ENCODE assay signal across 25 cellular contexts in the genomic region with DNA sequence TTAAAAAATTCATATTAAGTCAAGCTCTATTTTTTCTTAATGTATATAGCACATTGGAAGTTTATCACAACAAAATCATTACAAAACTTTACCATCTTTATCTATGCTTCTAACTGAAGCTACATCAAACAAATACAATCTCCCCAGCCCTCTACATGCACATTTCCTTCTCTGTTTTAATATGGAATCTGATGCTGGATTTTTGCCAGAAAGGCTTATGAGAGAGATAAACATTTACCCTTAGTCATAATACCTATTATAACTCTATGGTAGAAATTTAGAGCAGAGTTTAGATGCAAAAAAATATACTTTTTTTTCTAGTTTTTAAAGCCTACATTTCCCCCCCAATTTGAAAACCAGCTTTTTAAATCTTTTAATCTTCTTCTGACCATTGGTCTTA.
DNase-seq lines count a peak whose midpoint lies in the region; ATAC-seq, FAIRE-seq and TF ChIP-seq lines count a peak whose summit lies in the region.
"Had no signal": no experiment of that assay in that cellular context is flagged by ENCODE, and none has a peak within 500 bp of the region (broad histone marks: within the 10 kb centered on the region; RNA-seq: fewer than 3 reads in every experiment).

No MANE protein-coding gene starts in this region.

- no peak for TF ChIP-seq CTCF in epithelial cell of esophagus (IDR thresholded peaks at IDR 0.05; ENCODE audit: insufficient read depth, low read depth, low read length, missing control alignments)

- FAIRE-seq in RCC 7860 (lab: Jason Lieb, UNC), result peak; percentile 73
- FAIRE-seq: keratinocyte had no signal

- DNase-seq in HCEC 1CT, result peak; percentile 73
- peak; percentile 25 for DNase-seq in RCC 7860 (ENCODE audit: low spot score)
- peak; percentile 46 for DNase-seq in epithelial cell of esophagus (ENCODE audit: low read depth)
- DNase-seq in myocyte (ENCODE audit: low read depth), result peak; percentile 21
- no peak for DNase-seq in left cardiac atrium
- no peak for DNase-seq in 8988T
- DNase-seq: activated CD4-positive, alpha-beta T cell treated with anti-CD3 and anti-CD28 coated beads for 48 hours; central memory CD4-positive, alpha-beta T cell; DMS 273 treated with DMSO at 0.1 percent for 48 hours; esophagus squamous epithelium; hypothalamus; KBM-7; mesendoderm; naive thymus-derived CD8-positive, alpha-beta T cell; NCI-H1092; NCI-H2081 treated with DMSO at 0.1 percent for 48 hours; NCI-H510A; Right ventricle myocardium superior; stimulated activated CD4-positive, alpha-beta T cell treated with anti-CD3 and anti-CD28 coated beads, Interleukin-4, amount 100 ng/mL, for 4 hours; upper lobe of right lung had no signal

- no peak overlapping the region for H3K4me3 ChIP-seq in epithelial cell of esophagus (ENCODE audit: low read length)
- H3K4me3 ChIP-seq: BLaER1 treated with 17β-estradiol and CSF1 and Interleukin-3, amounts not matched to agents 10 nM and 100 nM; esophagus squamous epithelium; smooth muscle cell; upper lobe of right lung had no signal

- intact Hi-C loops in left cardiac atrium (cut with DNase I), result no loop called here

- ATAC-seq in HG02642 (IDR thresholded peaks at IDR 0.05; ENCODE audit: poor library complexity, unreplicated experiment), result no peak
- ATAC-seq in GM21528 (IDR thresholded peaks at IDR 0.05; ENCODE audit: low FRiP score, unreplicated experiment), result no peak
- no peak for ATAC-seq in left cardiac atrium
- ATAC-seq: naive thymus-derived CD8-positive, alpha-beta T cell; upper lobe of right lung had no signal

Comparison
In these comparisons a context has a peak if more than half of its experiments do, and no peak if none do; other contexts are left out.
1. DNase-seq: peak in HCEC 1CT (single experiment), RCC 7860 (single experiment), epithelial cell of esophagus (single experiment) and myocyte (single experiment); none in left cardiac atrium (single experiment) and 8988T (single experiment).